Comparison of ENCODE assay signal across 9 cellular contexts in the genomic region with DNA sequence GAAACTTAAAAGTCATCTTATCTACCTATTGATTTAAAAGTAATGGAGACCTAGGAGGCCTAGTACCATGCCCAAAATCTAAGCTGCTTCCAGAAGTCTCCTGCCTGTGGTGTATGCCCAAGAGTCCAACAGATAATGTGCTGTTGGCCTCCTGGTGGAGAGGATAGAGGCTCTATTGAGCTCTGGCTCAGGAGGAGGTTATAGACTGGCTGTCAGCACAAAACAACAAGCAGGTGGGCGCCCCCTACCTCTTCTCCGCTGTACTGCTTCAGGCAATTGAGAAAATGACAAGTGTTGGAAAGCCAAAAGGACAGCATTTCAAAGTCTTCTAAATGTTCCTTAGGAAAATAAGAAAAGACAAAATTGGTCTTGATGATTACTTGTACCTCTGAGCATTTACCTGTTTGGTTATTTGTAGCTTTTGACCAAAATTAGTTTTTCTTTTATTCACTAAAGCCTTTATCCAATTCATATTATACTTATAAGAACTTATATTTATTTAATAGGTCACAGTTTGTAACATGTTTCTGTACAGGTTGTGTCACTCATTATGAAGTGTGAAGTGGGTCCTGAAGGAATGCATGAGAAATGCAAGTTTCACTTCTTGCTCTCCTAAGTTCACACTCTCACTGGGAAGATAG. TPM values are rescaled to one million over a fixed set of nuclear protein-coding genes. Genes with fewer than 3 reads are reported as not detected.
DNase-seq lines count a peak whose midpoint lies in the region; ATAC-seq and TF ChIP-seq lines count a peak whose summit lies in the region.
"Had no signal": no experiment of that assay in that cellular context is flagged by ENCODE, and none has a peak within 500 bp of the region (broad histone marks: within the 10 kb centered on the region; RNA-seq: fewer than 3 reads in every experiment).

No MANE protein-coding gene starts in this region.

- TF ChIP-seq CTCF in lower lobe of right lung (IDR thresholded peaks at IDR 0.05), result peak; percentile 66

- H3K27me3 ChIP-seq in lower lobe of right lung (ENCODE audit: low read depth), result no peaks in the 10 kb centered on the region
- H3K27me3 ChIP-seq: BLaER1 treated with 17β-estradiol and CSF1 and Interleukin-3, amounts not matched to agents 10 nM and 100 nM had no signal

- H3K36me3 ChIP-seq in lower lobe of right lung, result peaks cover 73% of the 10 kb centered on the region

- no peaks in the 10 kb centered on the region for H3K9me3 ChIP-seq in lower lobe of right lung
- H3K9me3 ChIP-seq: BLaER1 treated with 17β-estradiol and CSF1 and Interleukin-3, amounts not matched to agents 10 nM and 100 nM had no signal

- no peak overlapping the region for H3K4me3 ChIP-seq in lower lobe of right lung
- H3K4me3 ChIP-seq: BLaER1 treated with 17β-estradiol and CSF1 and Interleukin-3, amounts not matched to agents 10 nM and 100 nM had no signal

- DNase-seq in NCI-H1417 (lab: John Stamatoyannopoulos, UW) (peak; percentile 5 to 49 (median 22)), NCI-H1417 treated with DMSO at 0.1 percent for 48 hours (lab: John Stamatoyannopoulos, UW) (no peak), NCI-H2196 treated with DMSO at 0.1 percent for 48 hours (lab: John Stamatoyannopoulos, UW; ENCODE audit: unreplicated experiment) (peak; percentile 10), cerebellar cortex (ENCODE audit: low spot score) (peak; percentile 72), lower lobe of right lung (peak; percentile 58)
- DNase-seq in activated CD4-positive, CD25-positive, alpha-beta regulatory T cell treated with anti-CD3 and anti-CD28 coated beads, Interleukin-2, amount 50 U/mL, for 16 hours (ENCODE audit: low read depth, low spot score), result peak; percentile 61
- DNase-seq in stimulated activated CD8-positive, alpha-beta memory T cell treated with anti-CD3 and anti-CD28 coated beads, Interleukin-15, amount 100 ng/mL, for 48 hours (ENCODE audit: low read depth in 2 of 2), result peak; percentile 36 to 59

- no peaks in the 10 kb centered on the region for H3K4me1 ChIP-seq in lower lobe of right lung

- intact Hi-C loops in lower lobe of right lung (cut with DNase I), result no loop called here

- peak; percentile 83 for ATAC-seq in HG02678 (IDR thresholded peaks at IDR 0.05; ENCODE audit: unreplicated experiment)
- peak; percentile 69 to 80 for ATAC-seq in lower lobe of right lung

- H3K27ac ChIP-seq in lower lobe of right lung, result no peak overlapping the region

RNA-seq across cellular contexts. Expression of a gene that starts 17.2 kb away (rescaled TPM):
- total RNA-seq in lower lobe of right lung, result 14.1 TPM
